In genomic region chr20:2088904-2089303, GRCh38 we compare ENCODE assay signal across 20 cellular contexts.
"Had no signal": no experiment of that assay in that cellular context is flagged by ENCODE, and none has a peak within 500 bp of the region (broad histone marks: within the 10 kb centered on the region; RNA-seq: fewer than 3 reads in every experiment).

No MANE protein-coding gene starts in this region.

- H3K4me1 ChIP-seq: sigmoid colon had no signal

- FAIRE-seq: frontal cortex had no signal

- H3K9me3 Mint-ChIP-seq: effector memory CD8-positive, alpha-beta T cell; nephron; stimulated activated effector memory CD8-positive, alpha-beta T cell treated with anti-CD3 and anti-CD28 coated beads, Interleukin-12 subunit alpha, Interleukin-12 subunit beta, amount 100 ng/mL, for 72 hours; type B pancreatic cell had no signal

- H3K36me3 Mint-ChIP-seq: activated naive CD8-positive, alpha-beta T cell; stimulated activated effector memory CD8-positive, alpha-beta T cell treated with anti-CD3 and anti-CD28 coated beads, Interleukin-12 subunit alpha, Interleukin-12 subunit beta, amount 100 ng/mL, for 72 hours; type B pancreatic cell had no signal

- H3K4me3 Mint-ChIP-seq: activated CD4-positive, alpha-beta T cell treated with anti-CD3 and anti-CD28 coated beads for 36 hours; activated naive CD8-positive, alpha-beta T cell; effector memory CD8-positive, alpha-beta T cell; nephron; stimulated activated effector memory CD8-positive, alpha-beta T cell treated with anti-CD3 and anti-CD28 coated beads, Interleukin-12 subunit alpha, Interleukin-12 subunit beta, amount 100 ng/mL, for 72 hours; type B pancreatic cell had no signal

- H3K36me3 ChIP-seq: cardiac muscle cell, left lung, sigmoid colon, stomach had no signal

- DNase-seq: activated CD4-positive, alpha-beta T cell treated with anti-CD3 and anti-CD28 coated beads for 36 hours; activated CD4-positive, alpha-beta T cell treated with anti-CD3 and anti-CD28 coated beads, Interleukin-2, amount 50 U/mL, for 48 hours; activated T-cell treated with anti-CD3 and anti-CD28 coated beads for 4 hours; effector memory CD8-positive, alpha-beta T cell; hypothalamus; left lung; mammary epithelial cell; midbrain; nucleus accumbens; posterior cingulate gyrus; sigmoid colon; stimulated activated CD4-positive, alpha-beta T cell treated with anti-CD3 and anti-CD28 coated beads, Interleukin-4, amount 100 ng/mL, for 24 hours; stomach had no signal

- H3K27ac ChIP-seq: cardiac muscle cell, epithelial cell of prostate, left lung, sigmoid colon, stomach had no signal

- H3K9me3 ChIP-seq: left lung, sigmoid colon, stomach had no signal

- H3K4me3 ChIP-seq: cardiac muscle cell, left lung, sigmoid colon, stomach had no signal

- H3K4me1 Mint-ChIP-seq: activated CD4-positive, alpha-beta T cell treated with anti-CD3 and anti-CD28 coated beads for 36 hours; nephron; stimulated activated effector memory CD8-positive, alpha-beta T cell treated with anti-CD3 and anti-CD28 coated beads, Interleukin-12 subunit alpha, Interleukin-12 subunit beta, amount 100 ng/mL, for 72 hours had no signal

- H3K27ac Mint-ChIP-seq: activated CD4-positive, alpha-beta T cell treated with anti-CD3 and anti-CD28 coated beads for 36 hours; activated naive CD8-positive, alpha-beta T cell; effector memory CD8-positive, alpha-beta T cell; nephron; stimulated activated effector memory CD8-positive, alpha-beta T cell treated with anti-CD3 and anti-CD28 coated beads, Interleukin-12 subunit alpha, Interleukin-12 subunit beta, amount 100 ng/mL, for 72 hours; type B pancreatic cell had no signal

- ATAC-seq: activated CD4-positive, alpha-beta T cell treated with anti-CD3 and anti-CD28 coated beads for 36 hours; effector memory CD8-positive, alpha-beta T cell; left lung; stimulated activated effector memory CD8-positive, alpha-beta T cell treated with anti-CD3 and anti-CD28 coated beads, Interleukin-12 subunit alpha, Interleukin-12 subunit beta, amount 100 ng/mL, for 72 hours had no signal
